9 cellular contexts compared by ENCODE assay signal in the genomic region with DNA sequence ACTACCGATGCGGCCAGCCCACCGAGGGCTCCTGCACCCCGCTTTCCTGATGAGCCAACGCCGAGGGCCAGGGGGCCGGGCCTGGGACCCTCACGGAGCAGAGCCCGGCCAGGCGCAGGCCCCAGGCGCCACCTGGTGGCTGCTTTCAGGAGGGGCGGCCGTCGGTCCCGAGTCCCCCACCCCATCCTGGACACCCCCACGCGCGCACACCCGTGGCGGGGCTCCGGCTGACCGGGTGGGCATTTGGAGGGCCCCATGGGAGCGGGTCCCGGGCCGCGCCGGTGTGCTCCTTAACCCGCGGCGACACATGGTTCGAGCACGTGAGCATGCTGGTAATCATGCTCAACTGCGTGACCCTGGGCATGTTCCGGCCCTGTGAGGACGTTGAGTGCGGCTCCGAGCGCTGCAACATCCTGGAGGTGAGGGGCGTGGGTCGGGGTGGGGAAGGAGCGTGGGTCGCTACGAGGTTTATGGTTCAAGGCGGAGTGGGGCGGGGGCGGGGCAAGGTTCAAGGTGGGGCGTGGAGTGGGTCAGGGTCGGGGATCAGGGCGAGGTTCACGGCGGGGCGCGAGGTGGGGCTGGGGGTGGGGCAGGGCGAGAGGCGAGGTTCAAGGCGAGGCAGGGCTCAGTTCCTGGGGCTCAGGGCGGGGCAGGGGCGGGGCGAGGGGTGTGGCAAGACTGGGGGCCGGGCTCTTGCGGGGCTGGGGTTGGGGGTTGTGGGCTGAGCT. TPM values are rescaled to one million over a fixed set of nuclear protein-coding genes. Genes with fewer than 3 reads are reported as not detected.
A peak's percentile ranks its signal among the peaks of the same experiment; 100 is the strongest.
DNase-seq lines count a peak whose midpoint lies in the region; ATAC-seq, FAIRE-seq and TF ChIP-seq lines count a peak whose summit lies in the region.
"Had no signal": no experiment of that assay in that cellular context is flagged by ENCODE, and none has a peak within 500 bp of the region (broad histone marks: within the 10 kb centered on the region; RNA-seq: fewer than 3 reads in every experiment).

No MANE protein-coding gene starts in this region.

- peak overlapping the region; percentile 72; the same call in 1 of the 2 replicates for H3K27ac ChIP-seq in HCT116 (ENCODE audit: low read depth, low read length)
- H3K27ac ChIP-seq in GM12878 (ENCODE audit: control insufficient read depth, insufficient read depth) = no peak overlapping the region

- TF ChIP-seq CTCF in AG09319 (IDR thresholded peaks at IDR 0.05; ENCODE audit: low read depth, low read length) (peak; percentile 68), HCT116 (IDR thresholded peaks at IDR 0.05 in 2 of 3, conservative IDR thresholded peaks at IDR 0.05 in 1 of 3; ENCODE audit: borderline replicate concordance in 1 of 3, insufficient read depth in 1 of 3, low read depth in 2 of 3, low read length in 2 of 3) (peak; percentile 74 to 86 (median 84); a peak in 5 of 6 replicates), GM12878 (IDR thresholded peaks at IDR 0.05 in 2 of 3, conservative IDR thresholded peaks at IDR 0.05 in 1 of 3; ENCODE audit: control insufficient read depth in 2 of 3, extremely low read depth in 1 of 3, insufficient read depth in 1 of 3, low read depth in 3 of 3, low read length in 3 of 3) (peak; percentile 26 to 54 (median 34); a peak in 5 of 6 replicates), mesothelial cell of epicardium (IDR thresholded peaks at IDR 0.05; ENCODE audit: unreplicated experiment) (peak; percentile 84)

- H4K20me1 ChIP-seq in HCT116 (ENCODE audit: insufficient read depth) (no peaks in the 10 kb centered on the region), GM12878 (ENCODE audit: control insufficient read depth, insufficient read depth) (no peaks in the 10 kb centered on the region)

- no peak overlapping the region for H2AFZ ChIP-seq in HCT116 (ENCODE audit: low read depth, low read length, poor library complexity, severe bottlenecking)
- no peak overlapping the region for H2AFZ ChIP-seq in GM12878 (ENCODE audit: control insufficient read depth, low read depth, low read length)

- in situ Hi-C loops in GM12878 (cut with MboI) = no loop called here

- CTCF ChIA-PET in HCT116 (lab: Charles Lee) = interaction anchor here (1.1 to 1.4 kb wide), 3 partner anchors 44 to 138 kb away, joined by 3 read pairs; no protein-coding TSS in a partner anchor
- CTCF ChIA-PET in GM12878 (lab: Yijun Ruan, JAX) = no interaction called here

- H3K9ac ChIP-seq in HCT116 (ENCODE audit: low read length) (peak overlapping the region; percentile 67), GM12878 (ENCODE audit: control insufficient read depth, insufficient read depth, low read length) (no peak overlapping the region)

- H3K36me3 ChIP-seq in HCT116 (ENCODE audit: control insufficient read depth in 1 of 2, insufficient read depth in 2 of 2, low read length in 2 of 2) (no peaks in the 10 kb centered on the region), GM12878 (ENCODE audit: control insufficient read depth in 2 of 2, insufficient read depth in 2 of 2, low read length in 1 of 2) (no peaks in the 10 kb centered on the region)

- DNase-seq in AG09319 (ENCODE audit: extremely low read depth, low read depth) (no peak), HCT116 (ENCODE audit: low read depth, low spot score) (no peak), GM12878 (ENCODE audit: low read depth, low spot score) (no peak), mesothelial cell of epicardium (ENCODE audit: low spot score in 2 of 2, unreplicated experiment in 2 of 2) (peak in 1 of 2 experiments; percentile 69), AML-193 (lab: John Stamatoyannopoulos, UW) (no peak), superior temporal gyrus (ENCODE audit: extremely low spot score) (no peak), middle frontal gyrus (ENCODE audit: extremely low spot score, low spot score) (no peak)

- no peaks in the 10 kb centered on the region for H3K79me2 ChIP-seq in HCT116 (ENCODE audit: insufficient read depth, low read length)
- no peaks in the 10 kb centered on the region for H3K79me2 ChIP-seq in GM12878 (ENCODE audit: control insufficient read depth, insufficient read depth, low read length)

- TF ChIP-seq POLR2A in HCT116 (IDR thresholded peaks at IDR 0.05; ENCODE audit: borderline replicate concordance, extremely low read depth, insufficient read depth, insufficient read length) (no peak), GM12878 (IDR thresholded peaks at IDR 0.05; ENCODE audit: low read depth, low read length) (no peak)

- POLR2A ChIA-PET in HCT116 (lab: Charles Lee) = no interaction called here
- POLR2A ChIA-PET in GM12878 (lab: Charles Lee) = no interaction called here

- BruUV-seq in HCT116 (replicated peaks; lab: Mats Ljungman, UMichigan) = no TSS peak
- BruUV-seq in GM12878 (replicated peaks; lab: Mats Ljungman, UMichigan) = no TSS peak

- no peak overlapping the region for H3K27ac Mint-ChIP-seq in mesothelial cell of epicardium
- H3K27ac Mint-ChIP-seq: T-helper 1 cell treated with Interleukin-12 subunit alpha and Interleukin-12 subunit beta and Interleukin-4 antibody, amounts not matched to agents 30 μg/mL and 1 μg/mL, for 36 hours had no signal

- H3K27me3 ChIP-seq in HCT116 (ENCODE audit: insufficient read depth, low read length) (no peaks in the 10 kb centered on the region), GM12878 (replicated peaks in 1 of 2; ENCODE audit: control insufficient read depth in 2 of 2, insufficient read depth in 2 of 2, low read length in 1 of 2) (no peaks in the 10 kb centered on the region)

- H3K9me2 ChIP-seq in HCT116 (ENCODE audit: insufficient read depth) = no peaks in the 10 kb centered on the region

- no peak overlapping the region for H3K4me3 Mint-ChIP-seq in mesothelial cell of epicardium
- H3K4me3 Mint-ChIP-seq: T-helper 1 cell treated with Interleukin-12 subunit alpha and Interleukin-12 subunit beta and Interleukin-4 antibody, amounts not matched to agents 30 μg/mL and 1 μg/mL, for 36 hours had no signal

- TF ChIP-seq EP300 in GM12878 (IDR thresholded peaks at IDR 0.05; ENCODE audit: borderline replicate concordance in 1 of 2, control insufficient read depth in 1 of 2, low read depth in 2 of 2, low read length in 2 of 2) = no peak

- WGBS in GM12878 (ENCODE audit: insufficient coverage, insufficient replicate concordance, low lambda C conversion rate, missing lambda C conversion rate) = 21% methylated on average over 43 of the region's 61 CpGs

- ATAC-seq in HCT116 (peak; percentile 48), GM12878 (no peak), HG03520 (IDR thresholded peaks at IDR 0.05; ENCODE audit: unreplicated experiment) (no peak)

- FAIRE-seq in GM12878 (lab: Jason Lieb, UNC) = no peak

- SMC1A ChIA-PET in GM12878 (lab: Charles Lee; ENCODE audit: uncharacterized antibody, unreplicated experiment) = no interaction called here

- no peaks in the 10 kb centered on the region for H3K9me3 ChIP-seq in HCT116 (ENCODE audit: control insufficient read depth in 1 of 2, insufficient read depth in 1 of 2, low read depth in 1 of 2, low read length in 2 of 2)
- H3K9me3 ChIP-seq in GM12878 (replicated peaks; ENCODE audit: control insufficient read depth, insufficient read depth, low read length) = no peaks in the 10 kb centered on the region

- no peaks in the 10 kb centered on the region for H3K27me3 Mint-ChIP-seq in mesothelial cell of epicardium (ENCODE audit: low read depth)

- H3K4me3 ChIP-seq in HCT116 (replicated peaks in 1 of 2; ENCODE audit: low read depth in 1 of 2, low read length in 2 of 2) (peak overlapping the region; percentile 26 to 58), GM12878 (no peak overlapping the region)

- H3K36me3 Mint-ChIP-seq in mesothelial cell of epicardium = no peaks in the 10 kb centered on the region

- RAD21 ChIA-PET in HCT116 (lab: Charles Lee; ENCODE audit: low non-redundant PET in 1 of 2, low total read pairs in 2 of 2, uncharacterized antibody in 2 of 2, unreplicated experiment in 2 of 2) (interaction anchor here in 1 of 2 experiments (0.9 kb wide), 1 partner anchor 137 kb away, joined by 3 read pairs; no protein-coding TSS in a partner anchor), GM12878 (lab: Charles Lee; ENCODE audit: unreplicated experiment) (interaction anchor here (0.6 kb wide), 1 partner anchor 222 kb away, joined by 3 read pairs; no protein-coding TSS in a partner anchor)

- TF ChIP-seq RAD21 in HCT116 (IDR thresholded peaks at IDR 0.05; ENCODE audit: low read depth) (peak; percentile 91), GM12878 (IDR thresholded peaks at IDR 0.05; ENCODE audit: insufficient read depth, low read depth, low read length) (0 out of 2 replicates have a peak, but pooled peaks have one; percentile 13)

- intact Hi-C loops in HCT116 (cut with micrococcal nuclease) (loop anchor here (1.0 to 5.0 kb wide), 3 partner anchors 43 to 138 kb away; partner anchors contain the start of gene CACNA1H), GM12878 (cut with micrococcal nuclease; ENCODE audit: unreplicated experiment) (no loop called here)

- H3K4me1 ChIP-seq in HCT116 (ENCODE audit: control insufficient read depth in 1 of 2, insufficient read depth in 2 of 2, low read length in 2 of 2) (peaks cover 22 to 49% of the 10 kb centered on the region in 2 experiments), GM12878 (ENCODE audit: control insufficient read depth, insufficient read depth, low read length) (no peaks in the 10 kb centered on the region)

- no peaks in the 10 kb centered on the region for H3K9me3 Mint-ChIP-seq in mesothelial cell of epicardium
- H3K9me3 Mint-ChIP-seq: T-helper 1 cell treated with Interleukin-12 subunit alpha and Interleukin-12 subunit beta and Interleukin-4 antibody, amounts not matched to agents 30 μg/mL and 1 μg/mL, for 36 hours had no signal

- H3K4me2 ChIP-seq in HCT116 (ENCODE audit: low read length) (peak overlapping the region; percentile 78), GM12878 (ENCODE audit: control insufficient read depth, insufficient read depth) (no peak overlapping the region)

- no peaks in the 10 kb centered on the region for H3K4me1 Mint-ChIP-seq in mesothelial cell of epicardium

RNA-seq across cellular contexts. Expression of gene TPSG1, which starts 30.2 kb away (rescaled TPM):
- total RNA-seq in HCT116 (2021; ENCODE audit: unreplicated experiment) (not detected), GM12878 (2014; rRNA removed) (not detected in 2 replicates), GM12878 (2014; rRNA removed; fragmentation: Illumina TruSeq; extraction: Trizol) (not detected in 2 replicates), GM12878 (2021) (not detected in 2 replicates), mesothelial cell of epicardium (not detected in 3 replicates)
- polyA plus RNA-seq in HCT116 (2012) = 0.10 and 0.16 TPM in 2 replicates
- not detected in 2 replicates for total RNA-seq in GM12878 (2013; cell fraction: nucleolus; rRNA removed)
- polyA plus RNA-seq in GM12878 (2011; ENCODE audit: low read depth) = not detected
- polyA plus RNA-seq in GM12878 (2011; rRNA removed) (not detected in 2 replicates), GM12878 (2014; fragmentation: Illumina TruSeq; extraction: Trizol) (not detected in 2 replicates), GM12878 (2014; fragmentation: Nextera tagmentation; extraction: Ambion mirVana) (not detected), GM12878 (2014; rRNA removed) (not detected in 2 replicates), GM12878 (2016; fragmentation: Nextera tagmentation; extraction: Ambion mirVana) (not detected)
- polyA plus RNA-seq in GM12878 (2011; cell fraction: cytosol; rRNA removed) = not detected in 2 replicates
- not detected in 2 replicates for polyA plus RNA-seq in GM12878 (2011; cell fraction: nucleus; rRNA removed)
- polyA plus RNA-seq in GM12878 (2012) = not detected in 2 replicates
- not detected in 2 replicates for polyA minus RNA-seq in GM12878 (2011; rRNA and poly(A)+ RNA removed)
- not detected in 2 replicates for polyA minus RNA-seq in GM12878 (2011; cell fraction: cytosol; rRNA and poly(A)+ RNA removed)
- not detected in 2 replicates for polyA minus RNA-seq in GM12878 (2011; cell fraction: nucleus; rRNA and poly(A)+ RNA removed)

RNA-seq across cellular contexts. Expression of gene TPSB2, which starts 35.2 kb away (rescaled TPM):
- not detected for total RNA-seq in HCT116 (2021; ENCODE audit: unreplicated experiment)
- not detected in 2 replicates for polyA plus RNA-seq in HCT116 (2012)
- not detected in 2 replicates for total RNA-seq in GM12878 (2013; cell fraction: nucleolus; rRNA removed)
- not detected in 2 replicates for total RNA-seq in GM12878 (2014; rRNA removed)
- not detected in 2 replicates for total RNA-seq in GM12878 (2014; rRNA removed; fragmentation: Illumina TruSeq; extraction: Trizol)
- total RNA-seq in GM12878 (2021) = 0.19 TPM in 1 of 2 replicates, not detected in the other
- not detected for polyA plus RNA-seq in GM12878 (2011; ENCODE audit: low read depth)
- polyA plus RNA-seq in GM12878 (2011; rRNA removed) = not detected in 2 replicates
- polyA plus RNA-seq in GM12878 (2011; cell fraction: cytosol; rRNA removed) = not detected in 2 replicates
- not detected in 2 replicates for polyA plus RNA-seq in GM12878 (2011; cell fraction: nucleus; rRNA removed)
- polyA plus RNA-seq in GM12878 (2012) = not detected in 2 replicates
- not detected in 2 replicates for polyA plus RNA-seq in GM12878 (2014; fragmentation: Illumina TruSeq; extraction: Trizol)
- polyA plus RNA-seq in GM12878 (2014; fragmentation: Nextera tagmentation; extraction: Ambion mirVana) = not detected
- not detected in 2 replicates for polyA plus RNA-seq in GM12878 (2014; rRNA removed)
- not detected for polyA plus RNA-seq in GM12878 (2016; fragmentation: Nextera tagmentation; extraction: Ambion mirVana)
- polyA minus RNA-seq in GM12878 (2011; rRNA and poly(A)+ RNA removed) = not detected in 2 replicates
- polyA minus RNA-seq in GM12878 (2011; cell fraction: cytosol; rRNA and poly(A)+ RNA removed) = not detected in 2 replicates
- not detected in 2 replicates for polyA minus RNA-seq in GM12878 (2011; cell fraction: nucleus; rRNA and poly(A)+ RNA removed)
- total RNA-seq in mesothelial cell of epicardium = not detected in 3 replicates

RNA-seq across cellular contexts. Expression of gene CACNA1H, which starts 41.9 kb away (rescaled TPM):
- 24.3 TPM for total RNA-seq in HCT116 (2021; ENCODE audit: unreplicated experiment)
- polyA plus RNA-seq in HCT116 (2012) = 26.8 and 30.7 TPM in 2 replicates
- total RNA-seq in GM12878 (2013; cell fraction: nucleolus; rRNA removed) = not detected in 2 replicates
- total RNA-seq in GM12878 (2014; rRNA removed) = not detected in 2 replicates
- total RNA-seq in GM12878 (2014; rRNA removed; fragmentation: Illumina TruSeq; extraction: Trizol) = not detected in 2 replicates
- total RNA-seq in GM12878 (2021) = 0.19 and 0.54 TPM in 2 replicates
- polyA plus RNA-seq in GM12878 (2011; ENCODE audit: low read depth) = not detected
- polyA plus RNA-seq in GM12878 (2011; rRNA removed) = not detected in 2 replicates
- not detected in 2 replicates for polyA plus RNA-seq in GM12878 (2011; cell fraction: cytosol; rRNA removed)
- 0.03 TPM in 1 of 2 replicates, not detected in the other for polyA plus RNA-seq in GM12878 (2011; cell fraction: nucleus; rRNA removed)
- 0.03 and 0.04 TPM in 2 replicates for polyA plus RNA-seq in GM12878 (2012)
- not detected in 2 replicates for polyA plus RNA-seq in GM12878 (2014; fragmentation: Illumina TruSeq; extraction: Trizol)
- polyA plus RNA-seq in GM12878 (2014; fragmentation: Nextera tagmentation; extraction: Ambion mirVana) = not detected
- polyA plus RNA-seq in GM12878 (2014; rRNA removed) = 0.03 TPM in 1 of 2 replicates, not detected in the other
- under 1 TPM in 1 of 2 experiments, not detected in 1; 0.03 TPM for polyA plus RNA-seq in GM12878 (2016; fragmentation: Nextera tagmentation; extraction: Ambion mirVana)
- not detected in 2 replicates for polyA minus RNA-seq in GM12878 (2011; rRNA and poly(A)+ RNA removed)
- not detected in 2 replicates for polyA minus RNA-seq in GM12878 (2011; cell fraction: cytosol; rRNA and poly(A)+ RNA removed)
- polyA minus RNA-seq in GM12878 (2011; cell fraction: nucleus; rRNA and poly(A)+ RNA removed) = not detected in 2 replicates
- total RNA-seq in mesothelial cell of epicardium = 40.8 to 49.1 TPM (median 41.8 TPM) in 3 replicates

RNA-seq across cellular contexts. Expression of gene TPSAB1, which starts 45.7 kb away (rescaled TPM):
- total RNA-seq in HCT116 (2021; ENCODE audit: unreplicated experiment) (0.25 TPM), GM12878 (2014; rRNA removed) (not detected in 2 replicates), GM12878 (2014; rRNA removed; fragmentation: Illumina TruSeq; extraction: Trizol) (not detected in 2 replicates), GM12878 (2021) (not detected in 2 replicates), mesothelial cell of epicardium (not detected in 3 replicates)
- polyA plus RNA-seq in HCT116 (2012) = not detected in 2 replicates
- total RNA-seq in GM12878 (2013; cell fraction: nucleolus; rRNA removed) = not detected in 2 replicates
- not detected for polyA plus RNA-seq in GM12878 (2011; ENCODE audit: low read depth)
- polyA plus RNA-seq in GM12878 (2011; rRNA removed) (not detected in 2 replicates), GM12878 (2014; fragmentation: Illumina TruSeq; extraction: Trizol) (0.06 TPM in 1 of 2 replicates, not detected in the other), GM12878 (2014; fragmentation: Nextera tagmentation; extraction: Ambion mirVana) (not detected), GM12878 (2014; rRNA removed) (not detected in 2 replicates), GM12878 (2016; fragmentation: Nextera tagmentation; extraction: Ambion mirVana) (not detected)
- polyA plus RNA-seq in GM12878 (2011; cell fraction: cytosol; rRNA removed) = not detected in 2 replicates
- not detected in 2 replicates for polyA plus RNA-seq in GM12878 (2011; cell fraction: nucleus; rRNA removed)
- not detected in 2 replicates for polyA plus RNA-seq in GM12878 (2012)
- not detected in 2 replicates for polyA minus RNA-seq in GM12878 (2011; rRNA and poly(A)+ RNA removed)
- polyA minus RNA-seq in GM12878 (2011; cell fraction: cytosol; rRNA and poly(A)+ RNA removed) = not detected in 2 replicates
- polyA minus RNA-seq in GM12878 (2011; cell fraction: nucleus; rRNA and poly(A)+ RNA removed) = not detected in 2 replicates

Comparison
In these comparisons a context has a peak if more than half of its experiments do, and no peak if none do; other contexts are left out.
1. CTCF ChIP-seq: peak in every context shown above with its lines; median percentile 84 in HCT116; 84 in mesothelial cell of epicardium; 68 in AG09319; 34 in GM12878.
2. RNA of gene CACNA1H, which starts 41.9 kb away (total RNA-seq): 40.8 to 49.1 TPM in mesothelial cell of epicardium and 24.3 TPM in HCT116 (single experiment); 0.19 to 0.54 TPM in GM12878; every median in the first group is over 10 times any median in the second.